ENCODE assay signal across 15 cellular contexts in the genomic region with DNA sequence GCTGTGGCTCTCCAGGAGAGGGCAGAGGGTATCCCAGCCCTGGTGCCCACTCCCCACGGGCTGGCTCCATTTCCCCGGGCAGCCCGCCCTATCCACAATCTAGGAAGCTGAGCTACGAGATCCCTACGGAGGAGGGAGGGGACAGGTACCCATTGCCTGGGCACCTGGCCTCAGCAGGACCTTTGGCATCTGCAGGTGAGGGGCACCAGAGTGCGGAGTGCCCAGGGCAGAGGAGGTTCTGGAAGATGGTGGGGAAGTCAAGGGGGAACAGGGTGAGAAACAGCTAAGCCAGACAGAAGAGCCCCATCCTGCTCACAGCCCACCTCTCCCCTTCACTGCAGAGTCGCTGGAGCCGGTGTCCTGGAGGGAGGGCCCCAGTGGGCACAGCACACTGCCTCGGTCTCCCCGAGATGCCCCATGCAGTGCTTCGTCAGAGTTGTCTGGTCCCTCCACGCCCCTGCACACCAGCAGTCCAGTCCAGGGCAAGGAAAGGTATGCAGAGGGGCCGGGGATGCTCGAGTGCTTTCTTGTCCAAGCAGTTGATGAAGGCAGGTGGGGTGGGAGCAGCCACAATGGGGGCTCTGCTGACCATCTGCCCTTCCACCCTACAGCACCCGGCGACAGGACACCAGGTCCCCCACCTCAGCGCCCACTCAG. TPM values are rescaled to one million over a fixed set of nuclear protein-coding genes. Genes with fewer than 3 reads are reported as not detected.
A peak's percentile ranks its signal among the peaks of the same experiment; 100 is the strongest.
DNase-seq lines count a peak whose midpoint lies in the region; ATAC-seq and TF ChIP-seq lines count a peak whose summit lies in the region.
"Had no signal": no experiment of that assay in that cellular context is flagged by ENCODE, and none has a peak within 500 bp of the region (broad histone marks: within the 10 kb centered on the region; RNA-seq: fewer than 3 reads in every experiment).

No MANE protein-coding gene starts in this region.

- H3K4me1 ChIP-seq in heart left ventricle: peaks cover 3 to 92% (median 59%) of the 10 kb centered on the region in 12 donors
- H3K4me1 ChIP-seq in upper lobe of right lung: peaks cover 47% of the 10 kb centered on the region

- H3K4me3 Mint-ChIP-seq in osteocyte (ENCODE audit: unreplicated experiment): no peak overlapping the region
- H3K4me3 Mint-ChIP-seq: nephron had no signal

- peak in 1 of 5 donors; percentile 22 for DNase-seq in heart left ventricle
- DNase-seq in Right ventricle myocardium inferior (ENCODE audit: missing footprints): no peak
- DNase-seq in osteocyte (ENCODE audit: extremely low spot score, unreplicated experiment): no peak
- no peak for DNase-seq in upper lobe of right lung
- no peak for DNase-seq in NCI-H1436 treated with DMSO at 0.1 percent for 48 hours (lab: John Stamatoyannopoulos, UW)
- no peak for DNase-seq in foreskin melanocyte
- DNase-seq: GOT3, OCI-M1, WERI-Rb-1 had no signal

- intact Hi-C loops in heart left ventricle (cut with DNase I): no loop called here
- intact Hi-C loops in Right ventricle myocardium inferior (cut with DNase I): no loop called here
- intact Hi-C loops in upper lobe of right lung (cut with DNase I): no loop called here

- H3K9me3 ChIP-seq in heart left ventricle: no peaks in the 10 kb centered on the region
- no peaks in the 10 kb centered on the region for H3K9me3 ChIP-seq in upper lobe of right lung

- H3K27ac ChIP-seq in heart left ventricle: peak overlapping the region in 11 of 12 donors; percentile 5 to 85 (median 68)
- peak overlapping the region; percentile 60 for H3K27ac ChIP-seq in upper lobe of right lung
- H3K27ac ChIP-seq: hepatocyte, WERI-Rb-1 had no signal

- H3K27me3 ChIP-seq in heart left ventricle: no peaks in the 10 kb centered on the region
- no peaks in the 10 kb centered on the region for H3K27me3 ChIP-seq in upper lobe of right lung
- H3K27me3 ChIP-seq: hepatocyte had no signal

- H3K4me3 ChIP-seq in heart left ventricle: no peak overlapping the region
- H3K4me3 ChIP-seq in upper lobe of right lung: no peak overlapping the region
- H3K4me3 ChIP-seq: hepatocyte, lung had no signal

- no peaks in the 10 kb centered on the region for H3K9me3 Mint-ChIP-seq in osteocyte (ENCODE audit: unreplicated experiment)
- H3K9me3 Mint-ChIP-seq: activated naive CD4-positive, alpha-beta T cell treated with anti-CD3 and anti-CD28 coated beads, Interleukin-2, amount 50 U/mL, for 72 hours; nephron had no signal

- peaks cover 57% of the 10 kb centered on the region for H3K4me1 Mint-ChIP-seq in osteocyte (ENCODE audit: unreplicated experiment)

- H3K27ac Mint-ChIP-seq in osteocyte (ENCODE audit: unreplicated experiment): peak overlapping the region; percentile 14

- no peak for ATAC-seq in heart left ventricle
- no peak for ATAC-seq in Right ventricle myocardium inferior
- no peak for ATAC-seq in upper lobe of right lung
- ATAC-seq: activated naive CD4-positive, alpha-beta T cell treated with anti-CD3 and anti-CD28 coated beads, Interleukin-2, amount 50 U/mL, for 72 hours had no signal

- 70 to 89% (median 84%) methylated on average over 12 to 17 of the region's 17 CpGs for WGBS in heart left ventricle, 4 donors

- no peaks in the 10 kb centered on the region for H3K27me3 Mint-ChIP-seq in osteocyte (ENCODE audit: unreplicated experiment)

- TF ChIP-seq CTCF in heart left ventricle (IDR thresholded peaks at IDR 0.05) (no peak), osteocyte (IDR thresholded peaks at IDR 0.05) (no peak), upper lobe of right lung (IDR thresholded peaks at IDR 0.05) (no peak)

- H3K36me3 ChIP-seq in heart left ventricle: peaks cover 0 to 99% (median 96%) of the 10 kb centered on the region in 9 donors
- H3K36me3 ChIP-seq in upper lobe of right lung: peaks cover 95% of the 10 kb centered on the region
- H3K36me3 ChIP-seq: WERI-Rb-1 had no signal

- peaks cover 34% of the 10 kb centered on the region for H3K36me3 Mint-ChIP-seq in osteocyte (ENCODE audit: unreplicated experiment)
- H3K36me3 Mint-ChIP-seq: activated naive CD4-positive, alpha-beta T cell treated with anti-CD3 and anti-CD28 coated beads, Interleukin-2, amount 50 U/mL, for 72 hours had no signal

- no peak for TF ChIP-seq POLR2A in heart left ventricle (IDR thresholded peaks at IDR 0.05)

RNA-seq across cellular contexts. Expression of gene TNS2, which starts 10.3 kb away (rescaled TPM):
- total RNA-seq in heart left ventricle (100 to 1,000 TPM in 3 of 9 donors, 10 to 100 TPM in 6; 56.0 to 193 (median 88.4) TPM), Right ventricle myocardium inferior (122 TPM), osteocyte (107 and 116 TPM in 2 replicates), upper lobe of right lung (232 TPM)
- polyA plus RNA-seq in heart left ventricle: 100 to 1,000 TPM in 1 of 2 donors, 10 to 100 TPM in 1; 58.7 to 133 TPM

RNA-seq across cellular contexts. Expression of gene SPRYD3, which starts 19.0 kb away (rescaled TPM):
- 10 to 100 TPM; 42.9 to 72.6 (median 48.5) TPM for total RNA-seq in heart left ventricle
- 10 to 100 TPM; 26.0 to 94.7 TPM for polyA plus RNA-seq in heart left ventricle
- 41.0 TPM for total RNA-seq in Right ventricle myocardium inferior
- total RNA-seq in osteocyte: 28.3 and 29.0 TPM in 2 replicates
- 50.4 TPM for total RNA-seq in upper lobe of right lung

RNA-seq across cellular contexts. Expression of gene IGFBP6, which starts 37.3 kb away (rescaled TPM):
- total RNA-seq in heart left ventricle: 100 to 1,000 TPM in 3 of 9 donors, 10 to 100 TPM in 6; 18.3 to 132 (median 42.6) TPM
- polyA plus RNA-seq in heart left ventricle: 10 to 100 TPM; 28.8 to 81.6 TPM
- 54.3 TPM for total RNA-seq in Right ventricle myocardium inferior
- 18.8 and 22.3 TPM in 2 replicates for total RNA-seq in osteocyte
- 34.6 TPM for total RNA-seq in upper lobe of right lung

RNA-seq across cellular contexts. Expression of gene SOAT2, which starts 43.1 kb away (rescaled TPM):
- total RNA-seq in heart left ventricle (under 1 TPM in 2 of 9 donors, not detected in 7; 0.20 to 0.27 TPM), Right ventricle myocardium inferior (not detected), osteocyte (not detected in 2 replicates), upper lobe of right lung (not detected)
- polyA plus RNA-seq in heart left ventricle: not detected
- total RNA-seq: epithelial cell of proximal tubule, NCI-H460 had no signal

RNA-seq across cellular contexts. Expression of gene EIF4B, which starts 53.9 kb away (rescaled TPM):
- 100 to 1,000 TPM; 307 to 481 (median 348) TPM for total RNA-seq in heart left ventricle
- polyA plus RNA-seq in heart left ventricle: 100 to 1,000 TPM in 1 of 2 donors, 10 to 100 TPM in 1; 52.0 to 172 TPM
- total RNA-seq in Right ventricle myocardium inferior: 416 TPM
- 516 and 555 TPM in 2 replicates for total RNA-seq in osteocyte
- total RNA-seq in upper lobe of right lung: 436 TPM
